In genomic region chr9:25677301-25678146, GRCh38 we compare ENCODE assay signal across 1 cellular context.
TF ChIP-seq lines count a peak whose summit lies in the region.

No MANE protein-coding gene starts in this region.

TF ChIP-seq in HEK293, 187 proteins besides CTCF, POLR2A, EP300 and RAD21 (continued from another document and continues in another):
- TF ChIP-seq AEBP2 (tag by site-specific recombination; IDR thresholded peaks at IDR 0.05; ENCODE audit: borderline replicate concordance) (no peak), KLF10 (tag by site-specific recombination; IDR thresholded peaks at IDR 0.05) (no peak), ZNF157 (tag by site-specific recombination; IDR thresholded peaks at IDR 0.05) (no peak), ZNF830 (tag by site-specific recombination; IDR thresholded peaks at IDR 0.05; ENCODE audit: low read depth) (no peak), ZNF19 (tag by site-specific recombination; IDR thresholded peaks at IDR 0.05; ENCODE audit: low read depth) (no peak), KLF7 (tag by site-specific recombination; IDR thresholded peaks at IDR 0.05; ENCODE audit: borderline replicate concordance) (no peak), ZNF658 (tag by site-specific recombination; IDR thresholded peaks at IDR 0.05) (no peak), ZFP41 (tag by site-specific recombination; IDR thresholded peaks at IDR 0.05; ENCODE audit: borderline replicate concordance) (no peak), MEIS1 (CRISPR knock-in tag; IDR thresholded peaks at IDR 0.05; ENCODE audit: borderline replicate concordance) (0 out of 2 replicates have a peak, but pooled peaks have one; percentile 25), HIC1 (tag by site-specific recombination; IDR thresholded peaks at IDR 0.05) (no peak), HOXC10 (CRISPR knock-in tag; IDR thresholded peaks at IDR 0.05) (no peak), ZBTB10 (tag by site-specific recombination; IDR thresholded peaks at IDR 0.05) (no peak), ZNF202 (tag by site-specific recombination; IDR thresholded peaks at IDR 0.05; ENCODE audit: borderline replicate concordance) (no peak), GLI2 (tag by site-specific recombination; IDR thresholded peaks at IDR 0.05; ENCODE audit: borderline replicate concordance, low read depth) (no peak), OSR2 (tag by site-specific recombination; IDR thresholded peaks at IDR 0.05) (no peak), PRDM10 (tag by site-specific recombination; IDR thresholded peaks at IDR 0.05) (no peak), ZNF76 (tag by site-specific recombination; IDR thresholded peaks at IDR 0.05; ENCODE audit: borderline replicate concordance, low read depth) (peak; percentile 51; the same call in 1 of the 2 replicates), ZFP37 (tag by site-specific recombination; IDR thresholded peaks at IDR 0.05) (no peak), HOXA7 (CRISPR knock-in tag; IDR thresholded peaks at IDR 0.05; ENCODE audit: borderline replicate concordance) (0 out of 2 replicates have a peak, but pooled peaks have one; percentile 62), SCRT1 (tag by site-specific recombination; IDR thresholded peaks at IDR 0.05; ENCODE audit: borderline replicate concordance) (no peak), ZNF555 (tag by site-specific recombination; conservative IDR thresholded peaks at IDR 0.05) (no peak), BCL11A (tag by site-specific recombination; IDR thresholded peaks at IDR 0.05; ENCODE audit: low read depth) (0 out of 2 replicates have a peak, but pooled peaks have one; percentile 7), HOXD13 (CRISPR knock-in tag; IDR thresholded peaks at IDR 0.05; ENCODE audit: borderline replicate concordance) (no peak), ZNF488 (tag by site-specific recombination; IDR thresholded peaks at IDR 0.05) (no peak), ZNF140 (tag by site-specific recombination; IDR thresholded peaks at IDR 0.05) (no peak), ZBTB7A (tag by site-specific recombination; IDR thresholded peaks at IDR 0.05; ENCODE audit: low read depth) (no peak), ZNF362 (tag by site-specific recombination; IDR thresholded peaks at IDR 0.05) (no peak), ZNF433 (tag by site-specific recombination; IDR thresholded peaks at IDR 0.05; ENCODE audit: low read depth) (no peak), ZSCAN18 (tag by site-specific recombination; IDR thresholded peaks at IDR 0.05) (no peak), SP3 (tag by site-specific recombination; IDR thresholded peaks at IDR 0.05) (0 out of 2 replicates have a peak, but pooled peaks have one; percentile 43), ZBTB8A (tag by site-specific recombination; IDR thresholded peaks at IDR 0.05) (no peak), ZNF274 (IDR thresholded peaks at IDR 0.05; ENCODE audit: low read length) (no peak), ZNF274 (tag by site-specific recombination; IDR thresholded peaks at IDR 0.05; ENCODE audit: borderline replicate concordance) (no peak), ZNF530 (tag by site-specific recombination; IDR thresholded peaks at IDR 0.05; ENCODE audit: low read depth) (no peak), ZBTB44 (tag by site-specific recombination; IDR thresholded peaks at IDR 0.05) (no peak), ZNF629 (tag by site-specific recombination; IDR thresholded peaks at IDR 0.05) (no peak), ZNF121 (tag by site-specific recombination; IDR thresholded peaks at IDR 0.05) (no peak), ZNF529 (tag by site-specific recombination; IDR thresholded peaks at IDR 0.05; ENCODE audit: insufficient replicate concordance) (no peak), ZNF404 (tag by site-specific recombination; IDR thresholded peaks at IDR 0.05) (no peak), KLF1 (tag by site-specific recombination; IDR thresholded peaks at IDR 0.05) (no peak), ZNF221 (tag by site-specific recombination; IDR thresholded peaks at IDR 0.05; ENCODE audit: borderline replicate concordance) (no peak), ZNF514 (tag by site-specific recombination; IDR thresholded peaks at IDR 0.05) (no peak), SP7 (tag by site-specific recombination; IDR thresholded peaks at IDR 0.05) (no peak), ZNF184 (tag by site-specific recombination; IDR thresholded peaks at IDR 0.05) (no peak), ZNF146 (tag by site-specific recombination; IDR thresholded peaks at IDR 0.05) (no peak), ZNF48 (tag by site-specific recombination; IDR thresholded peaks at IDR 0.05) (no peak), TRIM28 (IDR thresholded peaks at IDR 0.05; ENCODE audit: borderline replicate concordance, low read length) (0 out of 2 replicates have a peak, but pooled peaks have one; percentile 12), ZNF837 (tag by site-specific recombination; IDR thresholded peaks at IDR 0.05) (no peak), ZBTB48 (tag by site-specific recombination; IDR thresholded peaks at IDR 0.05) (no peak), MYNN (tag by site-specific recombination; IDR thresholded peaks at IDR 0.05; ENCODE audit: borderline replicate concordance) (no peak), ZNF223 (tag by site-specific recombination; IDR thresholded peaks at IDR 0.05) (no peak), ZNF366 (tag by site-specific recombination; conservative IDR thresholded peaks at IDR 0.05) (no peak), ZNF112 (tag by site-specific recombination; IDR thresholded peaks at IDR 0.05) (no peak), KLF16 (tag by site-specific recombination; IDR thresholded peaks at IDR 0.05) (no peak)
